Comparison of ENCODE assay signal across 14 cellular contexts in genomic region chr10:124010563-124011131, GRCh38.
A peak's percentile ranks its signal among the peaks of the same experiment; 100 is the strongest.
DNase-seq lines count a peak whose midpoint lies in the region; ATAC-seq and TF ChIP-seq lines count a peak whose summit lies in the region.
"Had no signal": no experiment of that assay in that cellular context is flagged by ENCODE, and none has a peak within 500 bp of the region (broad histone marks: within the 10 kb centered on the region; RNA-seq: fewer than 3 reads in every experiment).

No MANE protein-coding gene starts in this region.

- 51% methylated on average over 21 of the region's 22 CpGs for WGBS in esophagus muscularis mucosa

- no peak overlapping the region for H3K27ac Mint-ChIP-seq in activated CD8-positive, alpha-beta T cell treated with anti-CD3 and anti-CD28 coated beads, Interleukin-2, amount 10 ng/mL, durations not matched to agents 7 days and 5 days
- no peak overlapping the region for H3K27ac Mint-ChIP-seq in activated T-cell treated with anti-CD3 and anti-CD28 coated beads, Interleukin-2, amount 50 U/mL, for 24 hours
- H3K27ac Mint-ChIP-seq: natural killer cell had no signal

- POLR2A ChIA-PET in activated CD8-positive, alpha-beta T cell treated with anti-CD3 and anti-CD28 coated beads, Interleukin-2, amount 10 ng/mL, durations not matched to agents 7 days and 5 days (lab: Charles Lee): no interaction called here

- H3K4me1 Mint-ChIP-seq in activated CD8-positive, alpha-beta T cell treated with anti-CD3 and anti-CD28 coated beads, Interleukin-2, amount 10 ng/mL, durations not matched to agents 7 days and 5 days (ENCODE audit: low read depth): no peaks in the 10 kb centered on the region
- H3K4me1 Mint-ChIP-seq in activated T-cell treated with anti-CD3 and anti-CD28 coated beads, Interleukin-2, amount 50 U/mL, for 24 hours (ENCODE audit: low read depth): no peaks in the 10 kb centered on the region
- H3K4me1 Mint-ChIP-seq: natural killer cell had no signal

- no peak overlapping the region for H3K4me3 Mint-ChIP-seq in activated CD8-positive, alpha-beta T cell treated with anti-CD3 and anti-CD28 coated beads, Interleukin-2, amount 10 ng/mL, durations not matched to agents 7 days and 5 days
- H3K4me3 Mint-ChIP-seq in activated T-cell treated with anti-CD3 and anti-CD28 coated beads, Interleukin-2, amount 50 U/mL, for 24 hours: no peak overlapping the region
- H3K4me3 Mint-ChIP-seq: natural killer cell had no signal

- H3K27me3 Mint-ChIP-seq in activated CD8-positive, alpha-beta T cell treated with anti-CD3 and anti-CD28 coated beads, Interleukin-2, amount 10 ng/mL, durations not matched to agents 7 days and 5 days (ENCODE audit: low read depth): no peaks in the 10 kb centered on the region
- no peaks in the 10 kb centered on the region for H3K27me3 Mint-ChIP-seq in activated T-cell treated with anti-CD3 and anti-CD28 coated beads, Interleukin-2, amount 50 U/mL, for 24 hours

- ATAC-seq in GM18873 (IDR thresholded peaks at IDR 0.05; ENCODE audit: low FRiP score, unreplicated experiment): no peak
- no peak for ATAC-seq in activated CD8-positive, alpha-beta T cell treated with anti-CD3 and anti-CD28 coated beads, Interleukin-2, amount 10 ng/mL, durations not matched to agents 7 days and 5 days
- ATAC-seq: natural killer cell; stimulated activated naive CD8-positive, alpha-beta T cell treated with anti-CD3 and anti-CD28 coated beads, Interleukin-15, Interleukin-2, amounts not matched to agents 100 U/mL and 50 U/mL, for 24 hours had no signal

- H3K9me3 Mint-ChIP-seq in activated CD8-positive, alpha-beta T cell treated with anti-CD3 and anti-CD28 coated beads, Interleukin-2, amount 10 ng/mL, durations not matched to agents 7 days and 5 days (ENCODE audit: insufficient read depth): peaks cover 7% of the 10 kb centered on the region
- H3K9me3 Mint-ChIP-seq in activated T-cell treated with anti-CD3 and anti-CD28 coated beads, Interleukin-2, amount 50 U/mL, for 24 hours: peaks cover 8% of the 10 kb centered on the region
- H3K9me3 Mint-ChIP-seq: natural killer cell had no signal

- no peak for TF ChIP-seq EP300 in esophagus muscularis mucosa (IDR thresholded peaks at IDR 0.05)

- H3K36me3 ChIP-seq in BE2C: peaks cover 3% of the 10 kb centered on the region; the same call in 1 of the 2 replicates
- peaks cover 56% of the 10 kb centered on the region for H3K36me3 ChIP-seq in NT2/D1 (ENCODE audit: insufficient read depth, insufficient read length, low read length)
- peaks cover 0 to 67% (median 7%) of the 10 kb centered on the region in 4 donors for H3K36me3 ChIP-seq in esophagus muscularis mucosa
- peaks cover 18 to 20% of the 10 kb centered on the region in 2 donors for H3K36me3 ChIP-seq in muscle layer of duodenum (ENCODE audit: control insufficient read depth in 1 of 2, insufficient read depth in 2 of 2, low read length in 2 of 2)

- H3K27me3 ChIP-seq in BE2C: no peaks in the 10 kb centered on the region
- H3K27me3 ChIP-seq in NT2/D1 (ENCODE audit: insufficient read depth, insufficient read length): no peaks in the 10 kb centered on the region
- H3K27me3 ChIP-seq in esophagus muscularis mucosa: no peaks in the 10 kb centered on the region
- no peaks in the 10 kb centered on the region for H3K27me3 ChIP-seq in muscle layer of duodenum (ENCODE audit: low read depth, low read length)

- H3K9ac ChIP-seq in NT2/D1 (ENCODE audit: insufficient read length, low read depth): no peak overlapping the region

- no peak for TF ChIP-seq CTCF in BE2C (IDR thresholded peaks at IDR 0.05; ENCODE audit: low read depth, low read length)
- TF ChIP-seq CTCF in esophagus muscularis mucosa (IDR thresholded peaks at IDR 0.05): no peak

- intact Hi-C loops in esophagus muscularis mucosa (cut with DNase I): no loop called here

- TF ChIP-seq POLR2A in esophagus muscularis mucosa (IDR thresholded peaks at IDR 0.05; ENCODE audit: low read depth): no peak

- no peak overlapping the region for H3K4me3 ChIP-seq in BE2C (ENCODE audit: low read depth, low read length)
- no peak overlapping the region for H3K4me3 ChIP-seq in NT2/D1 (ENCODE audit: insufficient read length, low read depth)
- H3K4me3 ChIP-seq in esophagus muscularis mucosa: peak overlapping the region in 1 of 4 donors; percentile 4
- H3K4me3 ChIP-seq in muscle layer of duodenum (ENCODE audit: low read depth in 1 of 2, low read length in 2 of 2): no peak overlapping the region
- H3K4me3 ChIP-seq: left ventricle myocardium inferior had no signal

- H3K36me3 Mint-ChIP-seq in activated CD8-positive, alpha-beta T cell treated with anti-CD3 and anti-CD28 coated beads, Interleukin-2, amount 10 ng/mL, durations not matched to agents 7 days and 5 days (ENCODE audit: low read depth): no peaks in the 10 kb centered on the region
- H3K36me3 Mint-ChIP-seq in activated T-cell treated with anti-CD3 and anti-CD28 coated beads, Interleukin-2, amount 50 U/mL, for 24 hours (ENCODE audit: low read depth): no peaks in the 10 kb centered on the region
- H3K36me3 Mint-ChIP-seq: natural killer cell had no signal

- CTCF ChIA-PET in activated CD8-positive, alpha-beta T cell treated with anti-CD3 and anti-CD28 coated beads, Interleukin-2, amount 10 ng/mL, durations not matched to agents 7 days and 5 days (lab: Charles Lee): interaction anchor here (1.2 kb wide), 1 partner anchor 17 kb away, joined by 4 read pairs; no protein-coding TSS in a partner anchor

- DNase-seq in BE2C (peak; percentile 37), NT2/D1 (ENCODE audit: low read depth, low spot score) (peak; percentile 52), esophagus muscularis mucosa (ENCODE audit: extremely low spot score) (no peak), NCI-H524 treated with DMSO at 0.1 percent for 48 hours (lab: John Stamatoyannopoulos, UW) (no peak)
- no peak for DNase-seq in activated CD8-positive, alpha-beta T cell treated with anti-CD3 and anti-CD28 coated beads, Interleukin-2, amount 10 ng/mL, durations not matched to agents 7 days and 5 days
- DNase-seq in activated T-cell treated with anti-CD3 and anti-CD28 coated beads, Interleukin-2, amount 50 U/mL, for 24 hours: no peak
- DNase-seq: activated CD8-positive, alpha-beta memory T cell treated with anti-CD3 and anti-CD28 coated beads for 24 hours; activated gamma-delta T cell treated with Interleukin-2 at 50 U/mL for 16 hours; left ventricle myocardium inferior; natural killer cell; stimulated activated naive CD8-positive, alpha-beta T cell treated with anti-CD3 and anti-CD28 coated beads, Interleukin-15, Interleukin-2, amounts not matched to agents 100 U/mL and 50 U/mL, for 24 hours had no signal

- H3K9me3 ChIP-seq in BE2C (no peaks in the 10 kb centered on the region), NT2/D1 (ENCODE audit: insufficient read depth, low read length) (no peaks in the 10 kb centered on the region), esophagus muscularis mucosa (no peaks in the 10 kb centered on the region), muscle layer of duodenum (ENCODE audit: control insufficient read depth in 1 of 2, low read length in 2 of 2) (peaks cover 0 to 4% of the 10 kb centered on the region in 2 donors)
- H3K9me3 ChIP-seq: Caco-2 had no signal

- H3K27ac ChIP-seq in esophagus muscularis mucosa (replicated peaks in 1 of 4) (peak overlapping the region; percentile 91 to 95 (median 92)), muscle layer of duodenum (ENCODE audit: low read length) (peak overlapping the region; percentile 28)
- H3K27ac ChIP-seq: left ventricle myocardium inferior had no signal

- H3K4me1 ChIP-seq in BE2C (no peaks in the 10 kb centered on the region; the same call in 1 of the 2 replicates), NT2/D1 (ENCODE audit: insufficient read depth, insufficient read length) (peaks cover 10% of the 10 kb centered on the region), esophagus muscularis mucosa (peaks cover 4 to 74% (median 73%) of the 10 kb centered on the region in 4 donors), muscle layer of duodenum (ENCODE audit: control insufficient read depth in 1 of 2, insufficient read depth in 2 of 2, low read length in 2 of 2) (peaks cover 5 to 28% of the 10 kb centered on the region in 2 donors)
- H3K4me1 ChIP-seq: Caco-2, left ventricle myocardium inferior had no signal

Comparison
In these comparisons a context has a peak if more than half of its experiments do, and no peak if none do; other contexts are left out.
1. DNase-seq: peak in BE2C (single experiment) and NT2/D1 (single experiment); none in esophagus muscularis mucosa (single experiment), activated CD8-positive, alpha-beta T cell treated with anti-CD3 and anti-CD28 coated beads, Interleukin-2, amount 10 ng/mL, durations not matched to agents 7 days and 5 days (single experiment), activated T-cell treated with anti-CD3 and anti-CD28 coated beads, Interleukin-2, amount 50 U/mL, for 24 hours (single experiment) and NCI-H524 treated with DMSO at 0.1 percent for 48 hours (single experiment).